8 cellular contexts compared by ENCODE assay signal in genomic region chr4:15005474-15006115, GRCh38. TPM values are rescaled to one million over a fixed set of nuclear protein-coding genes. Genes with fewer than 3 reads are reported as not detected.
DNase-seq lines count a peak whose midpoint lies in the region; ATAC-seq and TF ChIP-seq lines count a peak whose summit lies in the region.

No MANE protein-coding gene starts in this region.

- peaks cover 12% of the 10 kb centered on the region for H3K27me3 Mint-ChIP-seq in brain

- no peak overlapping the region for H3K14ac ChIP-seq in mesenchymal stem cell (ENCODE audit: low read length in 2 of 2)

- H2BK5ac ChIP-seq in mesenchymal stem cell (ENCODE audit: low read depth, low read length, poor library complexity, severe bottlenecking), result no peak overlapping the region

- H3K4me3 ChIP-seq in heart left ventricle (peak overlapping the region; percentile 59 to 99 (median 92)), mesenchymal stem cell (ENCODE audit: insufficient read depth in 1 of 2, low read depth in 1 of 2, low read length in 2 of 2) (peak overlapping the region in 1 of 2 experiments; percentile 92), upper lobe of right lung (peak overlapping the region; percentile 95)

- no peak overlapping the region for H2BK15ac ChIP-seq in mesenchymal stem cell (ENCODE audit: low read depth, poor library complexity, severe bottlenecking)

- H3K9ac ChIP-seq in mesenchymal stem cell (ENCODE audit: low read length), result peak overlapping the region; percentile 98

- H3K27ac Mint-ChIP-seq in brain, result peak overlapping the region; percentile 80 to 96 (median 89)

- no peak overlapping the region for H2BK12ac ChIP-seq in mesenchymal stem cell (ENCODE audit: low read length in 2 of 2)

- H4K91ac ChIP-seq in mesenchymal stem cell (ENCODE audit: low read length), result no peak overlapping the region

- H4K8ac ChIP-seq in mesenchymal stem cell (ENCODE audit: low read length), result no peak overlapping the region

- TF ChIP-seq CTCF in heart left ventricle (IDR thresholded peaks at IDR 0.05) (no peak), brain (conservative IDR thresholded peaks at IDR 0.05) (no peak), upper lobe of right lung (IDR thresholded peaks at IDR 0.05) (no peak)

- H2BK120ac ChIP-seq in mesenchymal stem cell (ENCODE audit: low read depth, low read length), result no peak overlapping the region

- no peak overlapping the region for H3K23ac ChIP-seq in mesenchymal stem cell (ENCODE audit: low read length in 2 of 2)

- H3K27ac ChIP-seq in heart left ventricle, result peak overlapping the region; percentile 98 to 100 (median 100)
- peak overlapping the region; percentile 74 for H3K27ac ChIP-seq in mesenchymal stem cell (ENCODE audit: low read length, poor library complexity, severe bottlenecking)
- peak overlapping the region; percentile 100 for H3K27ac ChIP-seq in upper lobe of right lung

- peak overlapping the region; percentile 86 to 93 (median 90) for H3K4me3 Mint-ChIP-seq in brain

- H3K4me1 ChIP-seq in heart left ventricle (peaks cover 0 to 58% (median 42%) of the 10 kb centered on the region in 12 donors), mesenchymal stem cell (ENCODE audit: control insufficient read depth, insufficient read depth, low read depth, low read length) (no peaks in the 10 kb centered on the region), upper lobe of right lung (peaks cover 34% of the 10 kb centered on the region)

- no peaks in the 10 kb centered on the region for H3K9me3 Mint-ChIP-seq in brain

- no peak for ATAC-seq in heart left ventricle
- ATAC-seq in left ventricle myocardium superior, result no peak
- no peak for ATAC-seq in upper lobe of right lung
- ATAC-seq in HG03039 (IDR thresholded peaks at IDR 0.05; ENCODE audit: unreplicated experiment), result no peak
- ATAC-seq in GM21723 (IDR thresholded peaks at IDR 0.05; ENCODE audit: unreplicated experiment), result no peak

- H3K4me2 ChIP-seq in mesenchymal stem cell (ENCODE audit: low read length, poor library complexity, severe bottlenecking), result peak overlapping the region; percentile 7

- H2AFZ ChIP-seq in mesenchymal stem cell (ENCODE audit: low read depth, low read length), result no peak overlapping the region

- H3K36me3 ChIP-seq in heart left ventricle (peaks cover 0 to 37% (median 26%) of the 10 kb centered on the region in 9 donors), mesenchymal stem cell (ENCODE audit: control insufficient read depth in 1 of 2, insufficient read depth in 2 of 2, low read depth in 1 of 2, low read length in 2 of 2) (peaks cover 8 to 37% of the 10 kb centered on the region in 2 experiments), upper lobe of right lung (peaks cover 32% of the 10 kb centered on the region)

- no peaks in the 10 kb centered on the region for H3K9me3 ChIP-seq in heart left ventricle
- no peaks in the 10 kb centered on the region for H3K9me3 ChIP-seq in mesenchymal stem cell (ENCODE audit: control insufficient read depth, low read length)
- H3K9me3 ChIP-seq in upper lobe of right lung, result no peaks in the 10 kb centered on the region

- DNase-seq in heart left ventricle (no peak), left ventricle myocardium superior (no peak), mesenchymal stem cell (no peak), upper lobe of right lung (no peak), NCI-H510A (lab: John Stamatoyannopoulos, UW) (no peak)

- H3K27me3 ChIP-seq in heart left ventricle (no peaks in the 10 kb centered on the region), mesenchymal stem cell (ENCODE audit: control insufficient read depth in 1 of 2, insufficient read depth in 1 of 2, low read length in 2 of 2) (no peaks in the 10 kb centered on the region), upper lobe of right lung (no peaks in the 10 kb centered on the region)

- WGBS in heart left ventricle, 4 donors, result 15 to 19% (median 19%) methylated on average over 4 of the region's 4 CpGs
- WGBS in mesenchymal stem cell, result 0% methylated on average over 1 of the region's 4 CpGs

- H3K79me1 ChIP-seq in mesenchymal stem cell (replicated peaks; ENCODE audit: low read length, poor library complexity, severe bottlenecking), result no peaks in the 10 kb centered on the region

- no peak overlapping the region for H3K4ac ChIP-seq in mesenchymal stem cell (ENCODE audit: low read depth in 1 of 2, low read length in 2 of 2)

- no peak overlapping the region for H3K18ac ChIP-seq in mesenchymal stem cell (ENCODE audit: low read depth in 1 of 2, low read length in 2 of 2)

- TF ChIP-seq POLR2A in heart left ventricle (IDR thresholded peaks at IDR 0.05), result no peak

- peaks cover 24% of the 10 kb centered on the region for H3K36me3 Mint-ChIP-seq in brain

- peaks cover 57% of the 10 kb centered on the region for H3K4me1 Mint-ChIP-seq in brain

- intact Hi-C loops in heart left ventricle (cut with DNase I), result loop anchor here in 5 of 10 donors (2.0 to 10.0 kb wide), 8 partner anchors 139 to 649 kb away; partner anchors contain the start of genes CC2D2A (in 1 of the 5) and FBXL5 (in 1 of the 5)
- intact Hi-C loops in left ventricle myocardium superior (cut with micrococcal nuclease), result no loop called here
- intact Hi-C loops in upper lobe of right lung (cut with DNase I), result no loop called here

- H2AK5ac ChIP-seq in mesenchymal stem cell (ENCODE audit: low read length, severe bottlenecking), result no peak overlapping the region

RNA-seq across cellular contexts. Expression of gene CPEB2, which starts 3.3 kb away (rescaled TPM):
- total RNA-seq in heart left ventricle, result 10 to 100 TPM; 11.5 to 26.1 (median 20.3) TPM
- polyA plus RNA-seq in heart left ventricle, result 1 to 10 TPM; 4.2 to 4.4 TPM
- total RNA-seq in left ventricle myocardium superior, result 24.3 TPM
- 5.1 TPM for polyA plus RNA-seq in brain (ENCODE audit: insufficient read depth, low read depth, low replicate concordance)
- 7.9 TPM for polyA plus RNA-seq in mesenchymal stem cell (2013, experiment 1 of 2)
- polyA plus RNA-seq in mesenchymal stem cell (2013, experiment 2 of 2), result 8.5 TPM
- 25.6 TPM for total RNA-seq in upper lobe of right lung
